ENCODE assay signal across 9 cellular contexts in genomic region chr1:205430631-205431305, GRCh38. TPM values are rescaled to one million over a fixed set of nuclear protein-coding genes. Genes with fewer than 3 reads are reported as not detected.
DNase-seq lines count a peak whose midpoint lies in the region; ATAC-seq lines count a peak whose summit lies in the region.
"Had no signal": no experiment of that assay in that cellular context is flagged by ENCODE, and none has a peak within 500 bp of the region (broad histone marks: within the 10 kb centered on the region; RNA-seq: fewer than 3 reads in every experiment).

No MANE protein-coding gene starts in this region.

- H2BK12ac ChIP-seq in mesenchymal stem cell (ENCODE audit: low read length in 2 of 2): no peak overlapping the region

- POLR2A ChIA-PET in activated CD8-positive, alpha-beta T cell treated with anti-CD3 and anti-CD28 coated beads, Interleukin-2, amount 10 ng/mL, durations not matched to agents 7 days and 5 days (lab: Charles Lee): interaction anchor here (1.4 kb wide), 1 partner anchor 10 kb away, joined by 6 read pairs; no protein-coding TSS in a partner anchor

- H3K36me3 ChIP-seq in MG63 (no peaks in the 10 kb centered on the region), mesenchymal stem cell (ENCODE audit: control insufficient read depth in 1 of 2, insufficient read depth in 2 of 2, low read depth in 1 of 2, low read length in 2 of 2) (no peaks in the 10 kb centered on the region)

- H3K9ac ChIP-seq in mesenchymal stem cell (ENCODE audit: low read length): peak overlapping the region; percentile 69

- H3K27me3 ChIP-seq in MG63 (peaks cover 13% of the 10 kb centered on the region), mesenchymal stem cell (ENCODE audit: control insufficient read depth in 1 of 2, insufficient read depth in 1 of 2, low read length in 2 of 2) (peaks cover 85 to 86% of the 10 kb centered on the region in 2 experiments)

- peak overlapping the region; percentile 74 for H3K4me3 Mint-ChIP-seq in activated CD8-positive, alpha-beta T cell treated with anti-CD3 and anti-CD28 coated beads, Interleukin-2, amount 10 ng/mL, durations not matched to agents 7 days and 5 days

- H3K4me1 Mint-ChIP-seq in activated CD8-positive, alpha-beta T cell treated with anti-CD3 and anti-CD28 coated beads, Interleukin-2, amount 10 ng/mL, durations not matched to agents 7 days and 5 days (ENCODE audit: low read depth): peaks cover 11% of the 10 kb centered on the region

- peak overlapping the region; percentile 85 for H4K8ac ChIP-seq in mesenchymal stem cell (ENCODE audit: low read length)

- H2BK5ac ChIP-seq in mesenchymal stem cell (ENCODE audit: low read depth, low read length, poor library complexity, severe bottlenecking): no peak overlapping the region

- H3K23ac ChIP-seq in mesenchymal stem cell (ENCODE audit: low read length in 2 of 2): no peak overlapping the region

- H2AFZ ChIP-seq in mesenchymal stem cell (ENCODE audit: low read depth, low read length): peak overlapping the region; percentile 21

- H3K27ac Mint-ChIP-seq in activated CD8-positive, alpha-beta T cell treated with anti-CD3 and anti-CD28 coated beads, Interleukin-2, amount 10 ng/mL, durations not matched to agents 7 days and 5 days: peak overlapping the region; percentile 32

- DNase-seq in DMS153 (lab: John Stamatoyannopoulos, UW): peak; percentile 36
- peak; percentile 54 for DNase-seq in MG63
- DNase-seq in activated CD8-positive, alpha-beta T cell treated with anti-CD3 and anti-CD28 coated beads, Interleukin-2, amount 10 ng/mL, durations not matched to agents 7 days and 5 days: peak; percentile 64
- peak; percentile 35 for DNase-seq in effector CD8-positive, alpha-beta T cell (lab: John Stamatoyannopoulos, UW)
- peak; percentile 52 for DNase-seq in mesenchymal stem cell
- DNase-seq in stimulated activated CD8-positive, alpha-beta memory T cell treated with anti-CD3 and anti-CD28 coated beads, Interleukin-15, amount 100 ng/mL, for 4 hours (ENCODE audit: low read depth in 2 of 2): peak; percentile 9 to 31
- DNase-seq in NCI-H2196 (lab: John Stamatoyannopoulos, UW; ENCODE audit: unreplicated experiment): no peak

- ATAC-seq in activated CD8-positive, alpha-beta T cell treated with anti-CD3 and anti-CD28 coated beads, Interleukin-2, amount 10 ng/mL, durations not matched to agents 7 days and 5 days: peak; percentile 75
- ATAC-seq in HG02610 (IDR thresholded peaks at IDR 0.05; ENCODE audit: unreplicated experiment): no peak

- no peak overlapping the region for H3K14ac ChIP-seq in mesenchymal stem cell (ENCODE audit: low read length in 2 of 2)

- H3K4ac ChIP-seq in mesenchymal stem cell (ENCODE audit: low read depth in 1 of 2, low read length in 2 of 2): no peak overlapping the region

- CTCF ChIA-PET in activated CD8-positive, alpha-beta T cell treated with anti-CD3 and anti-CD28 coated beads, Interleukin-2, amount 10 ng/mL, durations not matched to agents 7 days and 5 days (lab: Charles Lee): interaction anchor here (0.9 to 6.3 kb wide), 30 partner anchors 9 to 214 kb away, joined by 3 to 53 read pairs (median 4); partner anchors contain the start of gene LEMD1

- no peak overlapping the region for H2BK120ac ChIP-seq in mesenchymal stem cell (ENCODE audit: low read depth, low read length)

- no peaks in the 10 kb centered on the region for H3K36me3 Mint-ChIP-seq in activated CD8-positive, alpha-beta T cell treated with anti-CD3 and anti-CD28 coated beads, Interleukin-2, amount 10 ng/mL, durations not matched to agents 7 days and 5 days (ENCODE audit: low read depth)

- H3K18ac ChIP-seq in mesenchymal stem cell (ENCODE audit: low read depth in 1 of 2, low read length in 2 of 2): peak overlapping the region in 1 of 2 experiments; percentile 58

- peaks cover 25% of the 10 kb centered on the region for H3K27me3 Mint-ChIP-seq in activated CD8-positive, alpha-beta T cell treated with anti-CD3 and anti-CD28 coated beads, Interleukin-2, amount 10 ng/mL, durations not matched to agents 7 days and 5 days (ENCODE audit: low read depth)

- H3K79me1 ChIP-seq in mesenchymal stem cell (replicated peaks; ENCODE audit: low read length, poor library complexity, severe bottlenecking): no peaks in the 10 kb centered on the region

- H3K27ac ChIP-seq in mesenchymal stem cell (ENCODE audit: low read length, poor library complexity, severe bottlenecking): no peak overlapping the region

- peak overlapping the region; percentile 52 for H3K4me3 ChIP-seq in MG63
- H3K4me3 ChIP-seq in mesenchymal stem cell (ENCODE audit: insufficient read depth in 1 of 2, low read depth in 1 of 2, low read length in 2 of 2): peak overlapping the region in 1 of 2 experiments; percentile 79

- no peaks in the 10 kb centered on the region for H3K9me3 Mint-ChIP-seq in activated CD8-positive, alpha-beta T cell treated with anti-CD3 and anti-CD28 coated beads, Interleukin-2, amount 10 ng/mL, durations not matched to agents 7 days and 5 days (ENCODE audit: insufficient read depth)

- H2BK15ac ChIP-seq in mesenchymal stem cell (ENCODE audit: low read depth, poor library complexity, severe bottlenecking): peak overlapping the region; percentile 45

- 13% methylated on average over 21 of the region's 36 CpGs for WGBS in mesenchymal stem cell

- H3K4me2 ChIP-seq in mesenchymal stem cell (ENCODE audit: low read length, poor library complexity, severe bottlenecking): peak overlapping the region; percentile 59

- no peak overlapping the region for H2AK5ac ChIP-seq in mesenchymal stem cell (ENCODE audit: low read length, severe bottlenecking)

- H3K4me1 ChIP-seq in mesenchymal stem cell (ENCODE audit: control insufficient read depth, insufficient read depth, low read depth, low read length): peaks cover 6% of the 10 kb centered on the region

- H3K9me3 ChIP-seq in MG63 (no peaks in the 10 kb centered on the region; the same call in 1 of the 2 replicates), mesenchymal stem cell (ENCODE audit: control insufficient read depth, low read length) (no peaks in the 10 kb centered on the region)

- H4K91ac ChIP-seq in mesenchymal stem cell (ENCODE audit: low read length): peak overlapping the region; percentile 15

RNA-seq across cellular contexts. Expression of gene LEMD1, which starts 8.9 kb away (rescaled TPM):
- total RNA-seq in MG63 (2014; rRNA removed; shearing (Covaris generic); ENCODE audit: low replicate concordance): not detected in 2 replicates
- total RNA-seq in activated CD8-positive, alpha-beta T cell treated with anti-CD3 and anti-CD28 coated beads, Interleukin-2, amount 10 ng/mL, durations not matched to agents 7 days and 5 days: under 1 TPM in 1 of 2 experiments, not detected in 1; 0.78 TPM
- polyA plus RNA-seq in mesenchymal stem cell (2013, experiment 1 of 2): not detected
- polyA plus RNA-seq in mesenchymal stem cell (2013, experiment 2 of 2): not detected
- total RNA-seq: T-helper 2 cell treated with Interferon-gamma antibody and Interleukin-4, amounts not matched to agents 100 ng/mL and 5 ng/mL, for 36 hours had no signal

RNA-seq across cellular contexts. Expression of gene BLACAT1, which starts 25.1 kb away (rescaled TPM):
- not detected in 2 replicates for total RNA-seq in MG63 (2014; rRNA removed; shearing (Covaris generic); ENCODE audit: low replicate concordance)
- under 1 TPM; 0.16 TPM for total RNA-seq in activated CD8-positive, alpha-beta T cell treated with anti-CD3 and anti-CD28 coated beads, Interleukin-2, amount 10 ng/mL, durations not matched to agents 7 days and 5 days
- not detected for polyA plus RNA-seq in mesenchymal stem cell (2013, experiment 1 of 2)
- polyA plus RNA-seq in mesenchymal stem cell (2013, experiment 2 of 2): not detected
